ENCODE assay signal across 1 cellular context in genomic region chr7:76397409-76398183, GRCh38.
TF ChIP-seq lines count a peak whose summit lies in the region.

No MANE protein-coding gene starts in this region.

TF ChIP-seq in HEK293, 187 proteins besides CTCF, POLR2A, EP300 and RAD21 (continued from another document and continues in another):
- TF ChIP-seq ZNF18 (tag by site-specific recombination; IDR thresholded peaks at IDR 0.05) = no peak
- no peak for TF ChIP-seq TCF7L2 (IDR thresholded peaks at IDR 0.05; ENCODE audit: borderline replicate concordance, low read depth, low read length)
- no peak; the same call in 1 of the 2 replicates for TF ChIP-seq ZNF76 (tag by site-specific recombination; IDR thresholded peaks at IDR 0.05; ENCODE audit: borderline replicate concordance, low read depth)
- no peak for TF ChIP-seq ZNF677 (tag by site-specific recombination; IDR thresholded peaks at IDR 0.05)
- TF ChIP-seq ELK4 (IDR thresholded peaks at IDR 0.05; ENCODE audit: borderline replicate concordance, low read depth, low read length) = no peak
- no peak for TF ChIP-seq ZSCAN23 (tag by site-specific recombination; IDR thresholded peaks at IDR 0.05)
- TF ChIP-seq SCRT1 (tag by site-specific recombination; IDR thresholded peaks at IDR 0.05; ENCODE audit: borderline replicate concordance) = no peak
- TF ChIP-seq ZBTB10 (tag by site-specific recombination; IDR thresholded peaks at IDR 0.05) = peak; percentile 57; the same call in 1 of the 2 replicates
- 0 out of 2 replicates have a peak, but pooled peaks have one; percentile 30 for TF ChIP-seq YY1 (tag by site-specific recombination; IDR thresholded peaks at IDR 0.05)
- no peak for TF ChIP-seq SETDB1 (IDR thresholded peaks at IDR 0.05; ENCODE audit: insufficient read length, low read length)
- no peak for TF ChIP-seq ZNF10 (tag by site-specific recombination; IDR thresholded peaks at IDR 0.05)
- TF ChIP-seq ZNF843 (tag by site-specific recombination; IDR thresholded peaks at IDR 0.05) = no peak
- TF ChIP-seq ZNF596 (tag by site-specific recombination; IDR thresholded peaks at IDR 0.05) = no peak
- TF ChIP-seq ZNF623 (tag by site-specific recombination; IDR thresholded peaks at IDR 0.05) = no peak
- TF ChIP-seq SCRT2 (tag by site-specific recombination; IDR thresholded peaks at IDR 0.05) = no peak
- TF ChIP-seq ZNF280D (tag by site-specific recombination; IDR thresholded peaks at IDR 0.05) = no peak
- TF ChIP-seq ATF2 (tag by site-specific recombination; IDR thresholded peaks at IDR 0.05; ENCODE audit: low read depth) = no peak
- no peak for TF ChIP-seq ZNF426 (tag by site-specific recombination; IDR thresholded peaks at IDR 0.05)
- no peak for TF ChIP-seq ZNF548 (tag by site-specific recombination; IDR thresholded peaks at IDR 0.05)
- TF ChIP-seq ZNF654 (tag by site-specific recombination; IDR thresholded peaks at IDR 0.05; ENCODE audit: low read depth) = no peak
- TF ChIP-seq ZBTB7A (tag by site-specific recombination; IDR thresholded peaks at IDR 0.05; ENCODE audit: low read depth) = no peak
- TF ChIP-seq ZNF621 (tag by site-specific recombination; IDR thresholded peaks at IDR 0.05) = no peak
- TF ChIP-seq ZBTB26 (tag by site-specific recombination; optimal IDR thresholded peaks at IDR 0.05) = peak; percentile 83
- TF ChIP-seq SP3 (tag by site-specific recombination; IDR thresholded peaks at IDR 0.05) = peak; percentile 56
- TF ChIP-seq AEBP2 (tag by site-specific recombination; IDR thresholded peaks at IDR 0.05; ENCODE audit: borderline replicate concordance) = no peak
- TF ChIP-seq ZBTB44 (tag by site-specific recombination; IDR thresholded peaks at IDR 0.05) = peak; percentile 27; the same call in 1 of the 2 replicates
- TF ChIP-seq ZNF473 (tag by site-specific recombination; IDR thresholded peaks at IDR 0.05) = no peak
- no peak for TF ChIP-seq RBAK (tag by site-specific recombination; IDR thresholded peaks at IDR 0.05)
- TF ChIP-seq ZNF830 (tag by site-specific recombination; IDR thresholded peaks at IDR 0.05; ENCODE audit: low read depth) = no peak
- no peak for TF ChIP-seq ZNF768 (tag by site-specific recombination; IDR thresholded peaks at IDR 0.05)
- no peak for TF ChIP-seq ZNF571 (tag by site-specific recombination; IDR thresholded peaks at IDR 0.05)
- TF ChIP-seq ZNF366 (tag by site-specific recombination; conservative IDR thresholded peaks at IDR 0.05) = no peak
- TF ChIP-seq EGR2 (tag by site-specific recombination; IDR thresholded peaks at IDR 0.05; ENCODE audit: low read depth) = 0 out of 2 replicates have a peak, but pooled peaks have one; percentile 36
- TF ChIP-seq ZNF404 (tag by site-specific recombination; IDR thresholded peaks at IDR 0.05) = no peak
- TF ChIP-seq ZNF580 (tag by site-specific recombination; IDR thresholded peaks at IDR 0.05) = 0 out of 2 replicates have a peak, but pooled peaks have one; percentile 17
- no peak for TF ChIP-seq GLI4 (tag by site-specific recombination; IDR thresholded peaks at IDR 0.05)
- no peak for TF ChIP-seq ZNF19 (tag by site-specific recombination; IDR thresholded peaks at IDR 0.05; ENCODE audit: low read depth)
- no peak for TF ChIP-seq PRDM6 (tag by site-specific recombination; IDR thresholded peaks at IDR 0.05)
- no peak for TF ChIP-seq ZNF132 (tag by site-specific recombination; IDR thresholded peaks at IDR 0.05; ENCODE audit: borderline replicate concordance)
- 0 out of 2 replicates have a peak, but pooled peaks have one; percentile 24 for TF ChIP-seq ZEB2 (tag by site-specific recombination; IDR thresholded peaks at IDR 0.05)
- no peak for TF ChIP-seq ZNF513 (tag by site-specific recombination; IDR thresholded peaks at IDR 0.05)
- no peak; the same call in 1 of the 2 replicates for TF ChIP-seq KLF16 (tag by site-specific recombination; IDR thresholded peaks at IDR 0.05)
- no peak for TF ChIP-seq ZNF391 (tag by site-specific recombination; IDR thresholded peaks at IDR 0.05; ENCODE audit: borderline replicate concordance, low read depth)
- TF ChIP-seq ZNF155 (tag by site-specific recombination; IDR thresholded peaks at IDR 0.05) = no peak
- no peak for TF ChIP-seq ZNF214 (tag by site-specific recombination; IDR thresholded peaks at IDR 0.05; ENCODE audit: borderline replicate concordance)
- TF ChIP-seq GLI2 (tag by site-specific recombination; IDR thresholded peaks at IDR 0.05; ENCODE audit: borderline replicate concordance, low read depth) = no peak
- TF ChIP-seq ZNF311 (tag by site-specific recombination; IDR thresholded peaks at IDR 0.05; ENCODE audit: borderline replicate concordance) = no peak
